ENCODE assay signal across 26 cellular contexts in genomic region chr2:19138264-19138825, GRCh38.
A peak's percentile ranks its signal among the peaks of the same experiment; 100 is the strongest.
DNase-seq lines count a peak whose midpoint lies in the region; ATAC-seq and TF ChIP-seq lines count a peak whose summit lies in the region.
"Had no signal": no experiment of that assay in that cellular context is flagged by ENCODE, and none has a peak within 500 bp of the region (broad histone marks: within the 10 kb centered on the region; RNA-seq: fewer than 3 reads in every experiment).

No MANE protein-coding gene starts in this region.

- peak overlapping the region; percentile 19; the same call in 1 of the 2 replicates for H3K56ac ChIP-seq in IMR-90 (ENCODE audit: extremely low read depth, insufficient read depth, low read length)

- no peaks in the 10 kb centered on the region for H4K20me1 ChIP-seq in IMR-90 (ENCODE audit: insufficient read depth, low read length)
- H4K20me1 ChIP-seq: BLaER1 had no signal

- no CpG with 5 or more reads among the region's 4 CpGs for WGBS in IMR-90 (ENCODE audit: extremely low coverage in 2 of 2, insufficient read length in 1 of 2), 2 experiments

- H3K9ac ChIP-seq in IMR-90 (ENCODE audit: low read depth, low read length): 0 out of 2 replicates have a peak overlapping the region, but pooled peaks have one; percentile 1
- H3K9ac ChIP-seq: BLaER1 had no signal

- peaks cover 19% of the 10 kb centered on the region for H3K4me1 ChIP-seq in IMR-90 (ENCODE audit: control insufficient read depth, insufficient read depth, low read length)
- H3K4me1 ChIP-seq: BLaER1, colonic mucosa had no signal

- peak overlapping the region; percentile 81 for H4K91ac ChIP-seq in IMR-90 (ENCODE audit: insufficient read depth, low read depth, low read length)

- peak overlapping the region; percentile 59 for H2BK5ac ChIP-seq in IMR-90 (ENCODE audit: low read depth, low read length, poor library complexity, severe bottlenecking)

- no peak for ATAC-seq in IMR-90 (ENCODE audit: low read depth)
- ATAC-seq in WTC11: peak; percentile 41
- no peak for ATAC-seq in HG02938 (IDR thresholded peaks at IDR 0.05; ENCODE audit: unreplicated experiment)
- no peak for ATAC-seq in HG03139 (IDR thresholded peaks at IDR 0.05; ENCODE audit: unreplicated experiment)
- ATAC-seq: left lobe of liver had no signal

- H3K9me3 Mint-ChIP-seq in WTC11 (no peaks in the 10 kb centered on the region), type B pancreatic cell (peaks cover 7% of the 10 kb centered on the region)
- H3K9me3 Mint-ChIP-seq: activated CD4-positive, alpha-beta memory T cell treated with anti-CD3 and anti-CD28 coated beads, Interleukin-2, amount 10 ng/mL, durations not matched to agents 7 days and 5 days; T-helper 2 cell treated with Interferon-gamma antibody and Interleukin-4, amounts not matched to agents 5 μg/mL and 100 μg/mL, for 36 hours had no signal

- no peak for TF ChIP-seq POLR2A in IMR-90 (IDR thresholded peaks at IDR 0.05; ENCODE audit: low read depth, low read length)

- peak; percentile 45 for DNase-seq in NCI-H748 (lab: John Stamatoyannopoulos, UW; ENCODE audit: unreplicated experiment)
- DNase-seq in NCI-H748 treated with DMSO at 0.1 percent for 48 hours (lab: John Stamatoyannopoulos, UW): no peak
- DNase-seq in IMR-90: no peak
- DNase-seq in WTC11 (ENCODE audit: low spot score): no peak
- DNase-seq in type B pancreatic cell (ENCODE audit: extremely low spot score, unreplicated experiment): no peak
- DNase-seq: activated CD4-positive, alpha-beta memory T cell treated with anti-CD3 and anti-CD28 coated beads, Interleukin-2, amount 10 ng/mL, durations not matched to agents 7 days and 5 days; activated CD8-positive, alpha-beta memory T cell treated with anti-CD3 and anti-CD28 coated beads, Interleukin-2, amount 50 U/mL, for 4 hours; activated naive CD4-positive, alpha-beta T cell treated with Interleukin-2 at 50 U/mL for 16 hours; colonic mucosa; DMS79 treated with DMSO at 0.1 percent for 48 hours; effector CD4-positive, alpha-beta T cell; GDM1; hypothalamus; NCI-H1105 treated with DMSO at 0.1 percent for 48 hours; NCI-H2029; NCI-H446; SIG-M5; stimulated activated CD4-positive, alpha-beta T cell treated with anti-CD3 and anti-CD28 coated beads, Interleukin-15, amount 100 ng/mL, for 24 hours; stimulated activated CD4-positive, alpha-beta T cell treated with anti-CD3 and anti-CD28 coated beads, Interleukin-4, amount 100 ng/mL, for 4 hours; tibial artery had no signal

- peak overlapping the region; percentile 83 for H3K18ac ChIP-seq in IMR-90 (ENCODE audit: low read depth, low read length)

- H4K5ac ChIP-seq in IMR-90 (ENCODE audit: low read depth, low read length): peak overlapping the region; percentile 84

- POLR2A ChIA-PET in IMR-90 (lab: Charles Lee; ENCODE audit: unreplicated experiment): no interaction called here
- POLR2A ChIA-PET in WTC11 (lab: Charles Lee): no interaction called here

- no peaks in the 10 kb centered on the region for H3K79me1 ChIP-seq in IMR-90 (ENCODE audit: low read depth in 1 of 2, low read length in 2 of 2)

- H3K14ac ChIP-seq in IMR-90 (replicated peaks; ENCODE audit: low read depth, low read length): peak overlapping the region; percentile 81

- H3K36me3 Mint-ChIP-seq in WTC11 (no peaks in the 10 kb centered on the region), type B pancreatic cell (peaks cover 4% of the 10 kb centered on the region)
- H3K36me3 Mint-ChIP-seq: memory B cell had no signal

- CTCF ChIA-PET in IMR-90 (lab: Yijun Ruan, JAX): no interaction called here
- CTCF ChIA-PET in WTC11 (lab: Charles Lee): interaction anchor here (0.6 to 1.1 kb wide), 2 partner anchors 220 to 959 kb away, joined by 3 read pairs; partner anchors contain the start of gene OSR1

- H2BK15ac ChIP-seq in IMR-90 (ENCODE audit: low read depth, low read length): peak overlapping the region; percentile 89; the same call in 1 of the 3 replicates

- no peaks in the 10 kb centered on the region for H3K27me3 ChIP-seq in IMR-90 (ENCODE audit: control insufficient read depth, insufficient read depth, low read length)
- H3K27me3 ChIP-seq: BLaER1, colonic mucosa, tibial artery had no signal

- in situ Hi-C loops in IMR-90 (cut with MboI; ENCODE audit: low sequenced_read_pairs): no loop called here

- H2BK20ac ChIP-seq in IMR-90 (ENCODE audit: low read depth, low read length): peak overlapping the region; percentile 87

- H3K4me1 Mint-ChIP-seq in WTC11 (peaks cover 27% of the 10 kb centered on the region), type B pancreatic cell (ENCODE audit: unreplicated experiment) (peaks cover 35% of the 10 kb centered on the region)
- H3K4me1 Mint-ChIP-seq: activated CD4-positive, alpha-beta memory T cell treated with anti-CD3 and anti-CD28 coated beads, Interleukin-2, amount 10 ng/mL, durations not matched to agents 7 days and 5 days; memory B cell had no signal

- H2BK120ac ChIP-seq in IMR-90 (ENCODE audit: low read depth, low read length): peak overlapping the region; percentile 86

- H3K23ac ChIP-seq in IMR-90 (ENCODE audit: low read depth, low read length): peak overlapping the region; percentile 73

- peak overlapping the region; percentile 65; the same call in 1 of the 2 replicates for H2AK5ac ChIP-seq in IMR-90 (ENCODE audit: low read depth, low read length)

- peaks cover 6% of the 10 kb centered on the region; the same call in 1 of the 2 replicates for H3K9me1 ChIP-seq in IMR-90 (ENCODE audit: insufficient read depth, low read length)

- H4K8ac ChIP-seq in IMR-90 (ENCODE audit: low read depth in 2 of 2, low read length in 2 of 2): peak overlapping the region; percentile 44 to 72

- dilution Hi-C loops in IMR-90 (cut with HindIII; ENCODE audit: low sequenced_read_pairs, unreplicated experiment): no loop called here

- TF ChIP-seq RAD21 in IMR-90 (IDR thresholded peaks at IDR 0.05; ENCODE audit: low read length): no peak

- no peak overlapping the region for H3K4me3 ChIP-seq in IMR-90 (ENCODE audit: insufficient read depth, low read depth, low read length)
- H3K4me3 ChIP-seq: BLaER1, colonic mucosa, tibial artery had no signal

- H3K27ac Mint-ChIP-seq in WTC11 (no peak overlapping the region), type B pancreatic cell (peak overlapping the region; percentile 46)
- H3K27ac Mint-ChIP-seq: activated CD4-positive, alpha-beta memory T cell treated with anti-CD3 and anti-CD28 coated beads, Interleukin-2, amount 10 ng/mL, durations not matched to agents 7 days and 5 days; memory B cell; T-helper 2 cell treated with Interferon-gamma antibody and Interleukin-4, amounts not matched to agents 5 μg/mL and 100 μg/mL, for 36 hours had no signal

- H3K27me3 Mint-ChIP-seq in WTC11 (ENCODE audit: low read depth) (no peaks in the 10 kb centered on the region), type B pancreatic cell (no peaks in the 10 kb centered on the region)
- H3K27me3 Mint-ChIP-seq: activated CD4-positive, alpha-beta memory T cell treated with anti-CD3 and anti-CD28 coated beads, Interleukin-2, amount 10 ng/mL, durations not matched to agents 7 days and 5 days had no signal

- intact Hi-C loops in IMR-90 (cut with micrococcal nuclease): loop anchor here (10.0 kb wide), 2 partner anchors 254 to 614 kb away; no protein-coding TSS in a partner anchor

- TF ChIP-seq CTCF in IMR-90 (conservative IDR thresholded peaks at IDR 0.05; ENCODE audit: low read depth, low read length): no peak
- TF ChIP-seq CTCF in WTC11 (IDR thresholded peaks at IDR 0.05): no peak
- no peak for TF ChIP-seq CTCF in type B pancreatic cell (conservative IDR thresholded peaks at IDR 0.05)

- peak overlapping the region; percentile 1; the same call in 1 of the 2 replicates for H3K27ac ChIP-seq in IMR-90 (ENCODE audit: insufficient read depth, low read length)
- H3K27ac ChIP-seq: BLaER1, colonic mucosa, tibial artery had no signal

- H2AK9ac ChIP-seq in IMR-90 (replicated peaks; ENCODE audit: low read depth, low read length, poor library complexity): no peak overlapping the region

- no peaks in the 10 kb centered on the region for H3K36me3 ChIP-seq in IMR-90 (ENCODE audit: control insufficient read depth, insufficient read depth, low read length)
- H3K36me3 ChIP-seq: BLaER1, colonic mucosa, tibial artery had no signal

- peak overlapping the region; percentile 85 for H3K4ac ChIP-seq in IMR-90 (ENCODE audit: low read depth, low read length)

- no TSS peak for BruUV-seq in IMR-90 (replicated peaks; lab: Mats Ljungman, UMichigan)

- H3K4me3 Mint-ChIP-seq in WTC11: no peak overlapping the region
- no peak overlapping the region for H3K4me3 Mint-ChIP-seq in type B pancreatic cell
- H3K4me3 Mint-ChIP-seq: activated CD4-positive, alpha-beta memory T cell treated with anti-CD3 and anti-CD28 coated beads, Interleukin-2, amount 10 ng/mL, durations not matched to agents 7 days and 5 days; memory B cell; T-helper 2 cell treated with Interferon-gamma antibody and Interleukin-4, amounts not matched to agents 5 μg/mL and 100 μg/mL, for 36 hours had no signal

- no peak overlapping the region for H2AFZ ChIP-seq in IMR-90 (replicated peaks; ENCODE audit: low read length, poor library complexity)

- no peaks in the 10 kb centered on the region for H3K9me3 ChIP-seq in IMR-90 (ENCODE audit: control insufficient read depth, insufficient read depth, low read length)
- H3K9me3 ChIP-seq: BLaER1, colonic mucosa, tibial artery had no signal

- H3K4me2 ChIP-seq in IMR-90 (ENCODE audit: low read depth, low read length): no peak overlapping the region; the same call in 1 of the 2 replicates
- H3K4me2 ChIP-seq: BLaER1 had no signal

TF ChIP-seq in IMR-90, 13 proteins besides CTCF, POLR2A, EP300 and RAD21 (continues in another document):
- TF ChIP-seq FOS (IDR thresholded peaks at IDR 0.05; ENCODE audit: low read depth, low read length) (no peak), MAZ (IDR thresholded peaks at IDR 0.05; ENCODE audit: borderline replicate concordance, low read depth, low read length) (no peak), USF2 (IDR thresholded peaks at IDR 0.05; ENCODE audit: low read depth, low read length) (no peak)

TF ChIP-seq in WTC11, 78 proteins besides CTCF, POLR2A, EP300 and RAD21 (continues in another document):
- TF ChIP-seq PRRX2 (CRISPR knock-in tag; IDR thresholded peaks at IDR 0.05) (no peak), NFATC4 (CRISPR knock-in tag; IDR thresholded peaks at IDR 0.05) (no peak), ZSCAN18 (CRISPR knock-in tag; IDR thresholded peaks at IDR 0.05) (no peak), NR2C2 (CRISPR knock-in tag; IDR thresholded peaks at IDR 0.05) (no peak)
